1 cellular context compared by ENCODE assay signal in the genomic region with DNA sequence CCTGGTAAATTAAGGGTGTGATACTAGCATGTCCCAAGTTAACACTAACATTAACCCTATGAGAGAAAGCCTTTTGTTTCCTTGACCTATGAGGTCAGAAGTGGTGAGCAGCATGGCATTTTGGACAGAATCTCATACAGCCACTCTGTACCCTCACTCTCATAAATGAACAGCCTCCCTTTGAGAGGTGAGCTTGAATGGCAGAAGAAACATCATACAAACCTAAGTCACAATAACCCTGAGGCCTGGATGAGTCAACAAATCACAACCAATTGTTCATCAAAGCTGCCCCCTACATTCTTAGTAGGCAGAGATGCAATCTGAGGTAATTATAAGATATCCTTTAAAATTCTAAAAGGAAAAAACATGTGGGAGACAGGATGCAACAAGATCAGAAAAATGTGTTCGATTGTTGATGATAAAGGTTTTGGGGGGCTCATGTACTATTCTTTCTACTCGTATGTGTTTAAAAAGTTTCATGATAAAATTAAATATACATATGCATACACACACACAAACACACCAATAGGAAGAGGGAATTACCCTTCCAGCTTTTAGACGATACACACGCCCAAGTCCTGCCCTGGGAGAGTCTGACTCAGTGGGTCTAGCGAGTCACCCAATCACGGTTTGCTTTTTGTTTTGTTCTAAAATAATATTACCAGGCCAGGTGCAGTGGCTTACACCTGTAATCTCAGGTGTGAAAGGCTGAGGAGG.
TF ChIP-seq lines count a peak whose summit lies in the region.

No MANE protein-coding gene starts in this region.

TF ChIP-seq in GM23338, 12 proteins besides CTCF, POLR2A, EP300 and RAD21 (continued from another document):
- TF ChIP-seq, protein P1, sequence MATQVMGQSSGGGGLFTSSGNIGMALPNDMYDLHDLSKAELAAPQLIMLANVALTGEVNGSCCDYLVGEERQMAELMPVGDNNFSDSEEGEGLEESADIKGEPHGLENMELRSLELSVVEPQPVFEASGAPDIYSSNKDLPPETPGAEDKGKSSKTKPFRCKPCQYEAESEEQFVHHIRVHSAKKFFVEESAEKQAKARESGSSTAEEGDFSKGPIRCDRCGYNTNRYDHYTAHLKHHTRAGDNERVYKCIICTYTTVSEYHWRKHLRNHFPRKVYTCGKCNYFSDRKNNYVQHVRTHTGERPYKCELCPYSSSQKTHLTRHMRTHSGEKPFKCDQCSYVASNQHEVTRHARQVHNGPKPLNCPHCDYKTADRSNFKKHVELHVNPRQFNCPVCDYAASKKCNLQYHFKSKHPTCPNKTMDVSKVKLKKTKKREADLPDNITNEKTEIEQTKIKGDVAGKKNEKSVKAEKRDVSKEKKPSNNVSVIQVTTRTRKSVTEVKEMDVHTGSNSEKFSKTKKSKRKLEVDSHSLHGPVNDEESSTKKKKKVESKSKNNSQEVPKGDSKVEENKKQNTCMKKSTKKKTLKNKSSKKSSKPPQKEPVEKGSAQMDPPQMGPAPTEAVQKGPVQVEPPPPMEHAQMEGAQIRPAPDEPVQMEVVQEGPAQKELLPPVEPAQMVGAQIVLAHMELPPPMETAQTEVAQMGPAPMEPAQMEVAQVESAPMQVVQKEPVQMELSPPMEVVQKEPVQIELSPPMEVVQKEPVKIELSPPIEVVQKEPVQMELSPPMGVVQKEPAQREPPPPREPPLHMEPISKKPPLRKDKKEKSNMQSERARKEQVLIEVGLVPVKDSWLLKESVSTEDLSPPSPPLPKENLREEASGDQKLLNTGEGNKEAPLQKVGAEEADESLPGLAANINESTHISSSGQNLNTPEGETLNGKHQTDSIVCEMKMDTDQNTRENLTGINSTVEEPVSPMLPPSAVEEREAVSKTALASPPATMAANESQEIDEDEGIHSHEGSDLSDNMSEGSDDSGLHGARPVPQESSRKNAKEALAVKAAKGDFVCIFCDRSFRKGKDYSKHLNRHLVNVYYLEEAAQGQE (IDR thresholded peaks at IDR 0.05; ENCODE audit: unreplicated experiment), result no peak
- no peak for TF ChIP-seq ZNF331 (CRISPR knock-in tag; IDR thresholded peaks at IDR 0.05; ENCODE audit: low read depth)
- TF ChIP-seq EZH2phosphoT487 (IDR thresholded peaks at IDR 0.05; ENCODE audit: unreplicated experiment), result no peak
- no peak for TF ChIP-seq POLR2AphosphoS5 (IDR thresholded peaks at IDR 0.05; ENCODE audit: low read depth)
- TF ChIP-seq, protein P2, sequence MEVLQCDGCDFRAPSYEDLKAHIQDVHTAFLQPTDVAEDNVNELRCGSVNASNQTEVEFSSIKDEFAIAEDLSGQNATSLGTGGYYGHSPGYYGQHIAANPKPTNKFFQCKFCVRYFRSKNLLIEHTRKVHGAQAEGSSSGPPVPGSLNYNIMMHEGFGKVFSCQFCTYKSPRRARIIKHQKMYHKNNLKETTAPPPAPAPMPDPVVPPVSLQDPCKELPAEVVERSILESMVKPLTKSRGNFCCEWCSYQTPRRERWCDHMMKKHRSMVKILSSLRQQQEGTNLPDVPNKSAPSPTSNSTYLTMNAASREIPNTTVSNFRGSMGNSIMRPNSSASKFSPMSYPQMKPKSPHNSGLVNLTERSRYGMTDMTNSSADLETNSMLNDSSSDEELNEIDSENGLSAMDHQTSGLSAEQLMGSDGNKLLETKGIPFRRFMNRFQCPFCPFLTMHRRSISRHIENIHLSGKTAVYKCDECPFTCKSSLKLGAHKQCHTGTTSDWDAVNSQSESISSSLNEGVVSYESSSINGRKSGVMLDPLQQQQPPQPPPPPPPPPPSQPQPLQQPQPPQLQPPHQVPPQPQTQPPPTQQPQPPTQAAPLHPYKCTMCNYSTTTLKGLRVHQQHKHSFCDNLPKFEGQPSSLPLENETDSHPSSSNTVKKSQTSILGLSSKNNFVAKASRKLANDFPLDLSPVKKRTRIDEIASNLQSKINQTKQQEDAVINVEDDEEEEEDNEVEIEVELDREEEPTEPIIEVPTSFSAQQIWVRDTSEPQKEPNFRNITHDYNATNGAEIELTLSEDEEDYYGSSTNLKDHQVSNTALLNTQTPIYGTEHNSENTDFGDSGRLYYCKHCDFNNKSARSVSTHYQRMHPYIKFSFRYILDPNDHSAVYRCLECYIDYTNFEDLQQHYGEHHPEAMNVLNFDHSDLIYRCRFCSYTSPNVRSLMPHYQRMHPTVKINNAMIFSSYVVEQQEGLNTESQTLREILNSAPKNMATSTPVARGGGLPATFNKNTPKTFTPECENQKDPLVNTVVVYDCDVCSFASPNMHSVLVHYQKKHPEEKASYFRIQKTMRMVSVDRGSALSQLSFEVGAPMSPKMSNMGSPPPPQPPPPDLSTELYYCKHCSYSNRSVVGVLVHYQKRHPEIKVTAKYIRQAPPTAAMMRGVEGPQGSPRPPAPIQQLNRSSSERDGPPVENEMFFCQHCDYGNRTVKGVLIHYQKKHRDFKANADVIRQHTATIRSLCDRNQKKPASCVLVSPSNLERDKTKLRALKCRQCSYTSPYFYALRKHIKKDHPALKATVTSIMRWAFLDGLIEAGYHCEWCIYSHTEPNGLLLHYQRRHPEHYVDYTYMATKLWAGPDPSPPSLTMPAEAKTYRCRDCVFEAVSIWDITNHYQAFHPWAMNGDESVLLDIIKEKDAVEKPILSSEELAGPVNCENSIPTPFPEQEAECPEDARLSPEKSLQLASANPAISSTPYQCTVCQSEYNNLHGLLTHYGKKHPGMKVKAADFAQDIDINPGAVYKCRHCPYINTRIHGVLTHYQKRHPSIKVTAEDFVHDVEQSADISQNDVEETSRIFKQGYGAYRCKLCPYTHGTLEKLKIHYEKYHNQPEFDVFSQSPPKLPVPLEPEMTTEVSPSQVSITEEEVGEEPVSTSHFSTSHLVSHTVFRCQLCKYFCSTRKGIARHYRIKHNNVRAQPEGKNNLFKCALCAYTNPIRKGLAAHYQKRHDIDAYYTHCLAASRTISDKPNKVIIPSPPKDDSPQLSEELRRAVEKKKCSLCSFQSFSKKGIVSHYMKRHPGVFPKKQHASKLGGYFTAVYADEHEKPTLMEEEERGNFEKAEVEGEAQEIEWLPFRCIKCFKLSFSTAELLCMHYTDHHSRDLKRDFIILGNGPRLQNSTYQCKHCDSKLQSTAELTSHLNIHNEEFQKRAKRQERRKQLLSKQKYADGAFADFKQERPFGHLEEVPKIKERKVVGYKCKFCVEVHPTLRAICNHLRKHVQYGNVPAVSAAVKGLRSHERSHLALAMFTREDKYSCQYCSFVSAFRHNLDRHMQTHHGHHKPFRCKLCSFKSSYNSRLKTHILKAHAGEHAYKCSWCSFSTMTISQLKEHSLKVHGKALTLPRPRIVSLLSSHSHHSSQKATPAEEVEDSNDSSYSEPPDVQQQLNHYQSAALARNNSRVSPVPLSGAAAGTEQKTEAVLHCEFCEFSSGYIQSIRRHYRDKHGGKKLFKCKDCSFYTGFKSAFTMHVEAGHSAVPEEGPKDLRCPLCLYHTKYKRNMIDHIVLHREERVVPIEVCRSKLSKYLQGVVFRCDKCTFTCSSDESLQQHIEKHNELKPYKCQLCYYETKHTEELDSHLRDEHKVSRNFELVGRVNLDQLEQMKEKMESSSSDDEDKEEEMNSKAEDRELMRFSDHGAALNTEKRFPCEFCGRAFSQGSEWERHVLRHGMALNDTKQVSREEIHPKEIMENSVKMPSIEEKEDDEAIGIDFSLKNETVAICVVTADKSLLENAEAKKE (CRISPR knock-in tag; IDR thresholded peaks at IDR 0.05), result no peak
- TF ChIP-seq EZH2 (IDR thresholded peaks at IDR 0.05; ENCODE audit: low read depth, unreplicated experiment), result no peak
- TF ChIP-seq, protein P3, sequence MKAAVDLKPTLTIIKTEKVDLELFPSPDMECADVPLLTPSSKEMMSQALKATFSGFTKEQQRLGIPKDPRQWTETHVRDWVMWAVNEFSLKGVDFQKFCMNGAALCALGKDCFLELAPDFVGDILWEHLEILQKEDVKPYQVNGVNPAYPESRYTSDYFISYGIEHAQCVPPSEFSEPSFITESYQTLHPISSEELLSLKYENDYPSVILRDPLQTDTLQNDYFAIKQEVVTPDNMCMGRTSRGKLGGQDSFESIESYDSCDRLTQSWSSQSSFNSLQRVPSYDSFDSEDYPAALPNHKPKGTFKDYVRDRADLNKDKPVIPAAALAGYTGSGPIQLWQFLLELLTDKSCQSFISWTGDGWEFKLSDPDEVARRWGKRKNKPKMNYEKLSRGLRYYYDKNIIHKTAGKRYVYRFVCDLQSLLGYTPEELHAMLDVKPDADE (IDR thresholded peaks at IDR 0.05), result no peak
- no peak for TF ChIP-seq CREB1 (CRISPR knock-in tag; IDR thresholded peaks at IDR 0.05; ENCODE audit: low read depth)
- no peak for TF ChIP-seq NANOG (IDR thresholded peaks at IDR 0.05; ENCODE audit: borderline replicate concordance)
